25 cellular contexts compared by ENCODE assay signal in genomic region chr9:74696520-74696919, GRCh38.
A peak's percentile ranks its signal among the peaks of the same experiment; 100 is the strongest.
DNase-seq lines count a peak whose midpoint lies in the region; ATAC-seq and TF ChIP-seq lines count a peak whose summit lies in the region.
"Had no signal": no experiment of that assay in that cellular context is flagged by ENCODE, and none has a peak within 500 bp of the region (broad histone marks: within the 10 kb centered on the region; RNA-seq: fewer than 3 reads in every experiment).

No MANE protein-coding gene starts in this region.

- POLR2A ChIA-PET in CD8-positive, alpha-beta memory T cell (lab: Charles Lee): no interaction called here

- in situ Hi-C loops in ACHN (cut with HindIII; ENCODE audit: low pct_ligation_motif_present, low pct_unique_long_range_greater_than_20kb, low sequenced_read_pairs): no loop called here

- H3K27me3 ChIP-seq in endodermal cell (ENCODE audit: control insufficient read depth, insufficient read depth, low read length, poor library complexity, severe bottlenecking): no peaks in the 10 kb centered on the region
- no peaks in the 10 kb centered on the region for H3K27me3 ChIP-seq in CD8-positive, alpha-beta memory T cell (ENCODE audit: insufficient read depth, low read length, poor library complexity, severe bottlenecking)
- H3K27me3 ChIP-seq: hepatocyte, Peyer's patch had no signal

- CTCF ChIA-PET in CD8-positive, alpha-beta memory T cell (lab: Charles Lee): no interaction called here

- peak; percentile 71 for TF ChIP-seq CTCF in endodermal cell (conservative IDR thresholded peaks at IDR 0.05)

- DNase-seq in stimulated activated CD4-positive, alpha-beta T cell treated with anti-CD3 and anti-CD28 coated beads, Interleukin-1b, Interleukin-23, amount 100 ng/mL, for 48 hours: peak; percentile 13
- no peak for DNase-seq in stimulated activated CD4-positive, alpha-beta T cell treated with anti-CD3 and anti-CD28 coated beads, Interleukin-2, amount 100 ng/mL, for 24 hours
- DNase-seq in endodermal cell (peak; percentile 62), NCI-H2227 (lab: John Stamatoyannopoulos, UW; ENCODE audit: unreplicated experiment) (no peak), ACHN (no peak), NCI-H510A treated with DMSO at 0.1 percent for 48 hours (lab: John Stamatoyannopoulos, UW) (no peak)
- no peak for DNase-seq in CD8-positive, alpha-beta memory T cell
- DNase-seq: activated CD4-positive, CD25-positive, alpha-beta regulatory T cell treated with anti-CD3 and anti-CD28 coated beads, Interleukin-2, amount 50 U/mL, for 72 hours; activated CD8-positive, alpha-beta memory T cell treated with anti-CD3 and anti-CD28 coated beads, Interleukin-2, amount 50 U/mL, for 48 hours; activated naive CD4-positive, alpha-beta T cell; aorta; cerebellar nuclear complex; COR-L47; effector memory CD4-positive, alpha-beta T cell; GM23248; islet precursor cell; NCI-H1417 treated with DMSO at 0.1 percent for 48 hours; NCI-H774; Peyer's patch; T-helper 9 cell had no signal

- H3K9me3 Mint-ChIP-seq in endodermal cell: no peaks in the 10 kb centered on the region
- H3K9me3 Mint-ChIP-seq in CD8-positive, alpha-beta memory T cell: peaks cover 0 to 3% (median 0%) of the 10 kb centered on the region in 5 donors

- H3K36me3 Mint-ChIP-seq in endodermal cell (ENCODE audit: low read depth): no peaks in the 10 kb centered on the region
- no peaks in the 10 kb centered on the region for H3K36me3 Mint-ChIP-seq in CD8-positive, alpha-beta memory T cell

- no peaks in the 10 kb centered on the region for H3K27me3 Mint-ChIP-seq in endodermal cell (ENCODE audit: insufficient read depth)
- peaks cover 11 to 45% of the 10 kb centered on the region in 2 donors for H3K27me3 Mint-ChIP-seq in CD8-positive, alpha-beta memory T cell

- no peaks in the 10 kb centered on the region for H3K9me3 ChIP-seq in endodermal cell (ENCODE audit: control insufficient read depth, low read length)
- no peaks in the 10 kb centered on the region for H3K9me3 ChIP-seq in CD8-positive, alpha-beta memory T cell (ENCODE audit: low read length)
- H3K9me3 ChIP-seq: Peyer's patch had no signal

- no peak overlapping the region for H3K27ac ChIP-seq in endodermal cell (ENCODE audit: low read depth, low read length)
- no peak overlapping the region for H3K27ac ChIP-seq in CD8-positive, alpha-beta memory T cell (ENCODE audit: low read depth, low read length)
- H3K27ac ChIP-seq: GM23248, hepatocyte, Peyer's patch, SK-N-MC had no signal

- H3K27ac Mint-ChIP-seq in endodermal cell: no peak overlapping the region
- no peak overlapping the region for H3K27ac Mint-ChIP-seq in CD8-positive, alpha-beta memory T cell

- no peaks in the 10 kb centered on the region for H3K36me3 ChIP-seq in endodermal cell (ENCODE audit: control insufficient read depth, insufficient read depth, low read length)
- H3K36me3 ChIP-seq in CD8-positive, alpha-beta memory T cell (ENCODE audit: insufficient read depth, low read length): no peaks in the 10 kb centered on the region
- H3K36me3 ChIP-seq: Peyer's patch had no signal

- no peak overlapping the region for H3K4me3 ChIP-seq in endodermal cell (ENCODE audit: low read length)
- H3K4me3 ChIP-seq in CD8-positive, alpha-beta memory T cell (ENCODE audit: low read length): no peak overlapping the region
- H3K4me3 ChIP-seq: GM23248, hepatocyte, lung, Peyer's patch, SK-N-MC had no signal

- 83 to 88% methylated on average over 1 of the region's 1 CpG for WGBS in endodermal cell (ENCODE audit: insufficient coverage in 1 of 2, insufficient read length in 1 of 2), 2 experiments

- H3K4me1 Mint-ChIP-seq in endodermal cell: no peaks in the 10 kb centered on the region
- H3K4me1 Mint-ChIP-seq in CD8-positive, alpha-beta memory T cell: no peaks in the 10 kb centered on the region

- H3K4me1 ChIP-seq in endodermal cell (ENCODE audit: control insufficient read depth, insufficient read depth, low read length): no peaks in the 10 kb centered on the region
- no peaks in the 10 kb centered on the region for H3K4me1 ChIP-seq in CD8-positive, alpha-beta memory T cell (ENCODE audit: insufficient read depth, low read length)
- H3K4me1 ChIP-seq: Peyer's patch had no signal

- no peak overlapping the region for H3K4me3 Mint-ChIP-seq in endodermal cell
- no peak overlapping the region for H3K4me3 Mint-ChIP-seq in CD8-positive, alpha-beta memory T cell

- peak; percentile 63 for ATAC-seq in HG02981 (IDR thresholded peaks at IDR 0.05; ENCODE audit: unreplicated experiment)
- ATAC-seq: sciatic nerve had no signal

- H3K9ac ChIP-seq in endodermal cell (ENCODE audit: extremely low read depth, low read length, poor library complexity, severe bottlenecking): no peak overlapping the region
- H3K9ac ChIP-seq: GM23248 had no signal

Comparison
In these comparisons a context has a peak if more than half of its experiments do, and no peak if none do; other contexts are left out.
1. DNase-seq: peak in stimulated activated CD4-positive, alpha-beta T cell treated with anti-CD3 and anti-CD28 coated beads, Interleukin-1b, Interleukin-23, amount 100 ng/mL, for 48 hours (single experiment) and endodermal cell (single experiment); none in stimulated activated CD4-positive, alpha-beta T cell treated with anti-CD3 and anti-CD28 coated beads, Interleukin-2, amount 100 ng/mL, for 24 hours (0 of 2), CD8-positive, alpha-beta memory T cell (0 of 5), NCI-H2227 (single experiment), ACHN (single experiment) and NCI-H510A treated with DMSO at 0.1 percent for 48 hours (single experiment).